In the genomic region with DNA sequence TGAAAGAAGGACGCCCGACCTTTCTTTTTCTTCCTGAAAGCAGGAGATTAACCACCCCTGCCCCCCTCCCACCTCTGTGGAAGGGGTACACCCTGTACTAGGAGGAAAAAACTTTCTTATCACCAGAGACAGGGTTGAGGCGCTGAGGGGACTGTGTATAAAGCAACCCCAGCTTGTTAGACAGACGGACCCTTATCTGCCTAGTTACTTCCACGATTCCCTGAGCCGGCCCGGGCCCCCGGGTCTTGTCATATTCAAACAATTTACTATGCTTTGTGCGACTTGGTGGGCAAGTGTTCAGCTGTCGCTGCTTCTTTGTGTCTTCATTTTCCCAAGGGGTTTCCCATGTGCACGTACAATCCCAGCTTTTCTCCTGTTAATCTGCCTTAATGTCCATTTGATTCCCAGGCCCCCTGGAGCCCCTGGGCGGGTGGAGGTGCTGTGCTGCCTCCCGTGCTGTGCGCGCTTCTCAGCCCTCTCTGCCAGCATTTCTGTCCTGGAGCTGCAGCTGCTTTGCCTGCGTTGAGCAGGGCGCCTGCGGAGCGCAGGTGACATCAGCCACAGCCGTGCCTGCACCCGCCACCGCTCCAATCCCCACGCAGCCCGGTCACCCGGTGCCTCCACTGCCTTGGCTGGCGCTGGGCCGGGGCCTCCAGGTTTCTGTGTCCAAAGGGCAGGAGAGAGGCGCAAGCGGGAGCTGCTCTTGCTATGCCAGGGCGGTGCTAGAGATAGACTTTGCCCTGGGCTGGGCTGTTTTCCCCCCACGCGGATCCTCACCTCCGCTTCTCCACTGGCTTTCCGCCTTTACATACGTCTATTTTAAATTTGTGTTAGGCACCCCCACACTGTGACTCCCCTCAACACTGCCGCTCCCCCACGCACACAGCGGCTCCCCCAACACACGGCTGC, we compare ENCODE assay signal across 16 cellular contexts.
DNase-seq lines count a peak whose midpoint lies in the region; ATAC-seq, FAIRE-seq and TF ChIP-seq lines count a peak whose summit lies in the region.
"Had no signal": no experiment of that assay in that cellular context is flagged by ENCODE, and none has a peak within 500 bp of the region (broad histone marks: within the 10 kb centered on the region; RNA-seq: fewer than 3 reads in every experiment).

No MANE protein-coding gene starts in this region.

- no peaks in the 10 kb centered on the region for H3K9me3 Mint-ChIP-seq in CD4-positive, alpha-beta T cell
- H3K9me3 Mint-ChIP-seq: activated T-helper 2 cell treated with anti-CD3 and anti-CD28 coated beads, Interferon-gamma antibody, Interleukin-2, Interleukin-4, amounts not matched to agents 10 μg/mL and 5 μg/mL and 100 μg/mL, durations not matched to agents 14 hours and 24 hours and 36 hours; stimulated activated effector memory CD8-positive, alpha-beta T cell treated with anti-CD3 and anti-CD28 coated beads, Interleukin-12 subunit alpha, Interleukin-12 subunit beta, amount 100 ng/mL, for 72 hours had no signal

- H3K4me1 ChIP-seq in right atrium auricular region (no peaks in the 10 kb centered on the region), heart left ventricle (no peaks in the 10 kb centered on the region), muscle layer of duodenum (ENCODE audit: control insufficient read depth in 1 of 2, insufficient read depth in 2 of 2, low read length in 2 of 2) (peaks cover 0 to under 1% of the 10 kb centered on the region in 2 donors), upper lobe of right lung (no peaks in the 10 kb centered on the region)

- H3K27me3 Mint-ChIP-seq in CD4-positive, alpha-beta T cell = peaks cover 22% of the 10 kb centered on the region

- ATAC-seq in heart left ventricle = no peak
- ATAC-seq in upper lobe of right lung = peak; percentile 23
- no peak for ATAC-seq in CD4-positive, alpha-beta T cell (ENCODE audit: poor library complexity)
- ATAC-seq: stimulated activated effector memory CD8-positive, alpha-beta T cell treated with anti-CD3 and anti-CD28 coated beads, Interleukin-12 subunit alpha, Interleukin-12 subunit beta, amount 100 ng/mL, for 72 hours; T-helper 17 cell had no signal

- H3K9me3 ChIP-seq in right atrium auricular region (no peaks in the 10 kb centered on the region), heart left ventricle (no peaks in the 10 kb centered on the region), muscle layer of duodenum (ENCODE audit: control insufficient read depth in 1 of 2, low read length in 2 of 2) (no peaks in the 10 kb centered on the region), upper lobe of right lung (no peaks in the 10 kb centered on the region)
- H3K9me3 ChIP-seq in CD4-positive, alpha-beta T cell (ENCODE audit: control insufficient read depth, low read length) = no peaks in the 10 kb centered on the region
- H3K9me3 ChIP-seq: MG63 had no signal

- CTCF ChIA-PET in CD4-positive, alpha-beta T cell (lab: Charles Lee) = no interaction called here

- intact Hi-C loops in heart left ventricle (cut with DNase I) (no loop called here), upper lobe of right lung (cut with DNase I) (no loop called here)
- intact Hi-C loops in CD4-positive, alpha-beta T cell (cut with DNase I, micrococcal nuclease) = no loop called here

- no peak overlapping the region for H3K4me3 Mint-ChIP-seq in CD4-positive, alpha-beta T cell
- H3K4me3 Mint-ChIP-seq: stimulated activated effector memory CD8-positive, alpha-beta T cell treated with anti-CD3 and anti-CD28 coated beads, Interleukin-12 subunit alpha, Interleukin-12 subunit beta, amount 100 ng/mL, for 72 hours; T-helper 17 cell had no signal

- H3K4me3 ChIP-seq in right atrium auricular region = no peak overlapping the region
- H3K4me3 ChIP-seq in heart left ventricle = no peak overlapping the region
- no peak overlapping the region for H3K4me3 ChIP-seq in coronary artery
- H3K4me3 ChIP-seq in muscle layer of duodenum (ENCODE audit: low read depth in 1 of 2, low read length in 2 of 2) = no peak overlapping the region
- H3K4me3 ChIP-seq in upper lobe of right lung = no peak overlapping the region
- H3K4me3 ChIP-seq: MG63 had no signal

- WGBS in heart left ventricle, 4 donors = 72 to 79% (median 77%) methylated on average over 36 to 39 of the region's 39 CpGs

- H3K4me1 Mint-ChIP-seq in CD4-positive, alpha-beta T cell (ENCODE audit: low read depth) = no peaks in the 10 kb centered on the region
- H3K4me1 Mint-ChIP-seq: stimulated activated effector memory CD8-positive, alpha-beta T cell treated with anti-CD3 and anti-CD28 coated beads, Interleukin-12 subunit alpha, Interleukin-12 subunit beta, amount 100 ng/mL, for 72 hours; T-helper 17 cell had no signal

- H3K36me3 ChIP-seq in right atrium auricular region (no peaks in the 10 kb centered on the region), heart left ventricle (no peaks in the 10 kb centered on the region), muscle layer of duodenum (ENCODE audit: control insufficient read depth in 1 of 2, insufficient read depth in 2 of 2, low read length in 2 of 2) (no peaks in the 10 kb centered on the region), upper lobe of right lung (no peaks in the 10 kb centered on the region)
- H3K36me3 ChIP-seq: MG63 had no signal

- no peak for FAIRE-seq in HTR-8/SVneo (lab: Jason Lieb, UNC)

- no peak overlapping the region for H3K27ac Mint-ChIP-seq in CD4-positive, alpha-beta T cell
- H3K27ac Mint-ChIP-seq: activated T-helper 2 cell treated with anti-CD3 and anti-CD28 coated beads, Interferon-gamma antibody, Interleukin-2, Interleukin-4, amounts not matched to agents 10 μg/mL and 5 μg/mL and 100 μg/mL, durations not matched to agents 14 hours and 24 hours and 36 hours; stimulated activated effector memory CD8-positive, alpha-beta T cell treated with anti-CD3 and anti-CD28 coated beads, Interleukin-12 subunit alpha, Interleukin-12 subunit beta, amount 100 ng/mL, for 72 hours; T-helper 17 cell had no signal

- H3K27me3 ChIP-seq in right atrium auricular region (no peaks in the 10 kb centered on the region), heart left ventricle (peaks cover 0 to 29% (median 3%) of the 10 kb centered on the region in 9 donors), muscle layer of duodenum (ENCODE audit: low read depth, low read length) (no peaks in the 10 kb centered on the region), upper lobe of right lung (peaks cover 5% of the 10 kb centered on the region)
- peaks cover 5% of the 10 kb centered on the region for H3K27me3 ChIP-seq in CD4-positive, alpha-beta T cell (ENCODE audit: control insufficient read depth, insufficient read depth, low read length)

- DNase-seq in right atrium auricular region (ENCODE audit: low spot score) (peak; percentile 34), heart left ventricle (no peak), coronary artery (ENCODE audit: low spot score) (peak; percentile 68), upper lobe of right lung (peak; percentile 48), DMS114 treated with DMSO at 0.1 percent for 48 hours (lab: John Stamatoyannopoulos, UW; ENCODE audit: unreplicated experiment) (no peak), HTR-8/SVneo (ENCODE audit: insufficient read length, low spot score) (no peak)
- DNase-seq in CD4-positive, alpha-beta T cell = no peak
- DNase-seq: activated CD4-positive, CD25-positive, alpha-beta regulatory T cell; MG63; NCI-H146; SHP77; T-helper 17 cell had no signal

- no peak for TF ChIP-seq POLR2A in heart left ventricle (IDR thresholded peaks at IDR 0.05)

- H3K36me3 Mint-ChIP-seq in CD4-positive, alpha-beta T cell (ENCODE audit: low read depth) = no peaks in the 10 kb centered on the region
- H3K36me3 Mint-ChIP-seq: stimulated activated effector memory CD8-positive, alpha-beta T cell treated with anti-CD3 and anti-CD28 coated beads, Interleukin-12 subunit alpha, Interleukin-12 subunit beta, amount 100 ng/mL, for 72 hours had no signal

- no peak overlapping the region for H3K27ac ChIP-seq in right atrium auricular region
- H3K27ac ChIP-seq in heart left ventricle = no peak overlapping the region
- H3K27ac ChIP-seq in coronary artery = no peak overlapping the region
- H3K27ac ChIP-seq in muscle layer of duodenum (ENCODE audit: low read length) = peak overlapping the region; percentile 75
- no peak overlapping the region for H3K27ac ChIP-seq in upper lobe of right lung
- H3K27ac ChIP-seq in CD4-positive, alpha-beta T cell (ENCODE audit: low read depth, low read length) = no peak overlapping the region
- H3K27ac ChIP-seq: C4-2B had no signal

- TF ChIP-seq CTCF in right atrium auricular region (IDR thresholded peaks at IDR 0.05) (no peak), heart left ventricle (IDR thresholded peaks at IDR 0.05) (no peak), coronary artery (IDR thresholded peaks at IDR 0.05) (no peak), upper lobe of right lung (IDR thresholded peaks at IDR 0.05) (no peak)
- TF ChIP-seq CTCF in CD4-positive, alpha-beta T cell (IDR thresholded peaks at IDR 0.05) = no peak

- POLR2A ChIA-PET in CD4-positive, alpha-beta T cell (lab: Charles Lee) = no interaction called here

Comparison
In these comparisons a context has a peak if more than half of its experiments do, and no peak if none do; other contexts are left out.
1. DNase-seq: peak in right atrium auricular region (single experiment), coronary artery (single experiment) and upper lobe of right lung (single experiment); none in heart left ventricle (0 of 5), DMS114 treated with DMSO at 0.1 percent for 48 hours (single experiment), HTR-8/SVneo (single experiment) and CD4-positive, alpha-beta T cell (0 of 10).